In genomic region chr3:197687570-197687969, GRCh38 we compare ENCODE assay signal across 22 cellular contexts. TPM values are rescaled to one million over a fixed set of nuclear protein-coding genes. Genes with fewer than 3 reads are reported as not detected.
DNase-seq lines count a peak whose midpoint lies in the region; ATAC-seq and TF ChIP-seq lines count a peak whose summit lies in the region.
"Had no signal": no experiment of that assay in that cellular context is flagged by ENCODE, and none has a peak within 500 bp of the region (broad histone marks: within the 10 kb centered on the region; RNA-seq: fewer than 3 reads in every experiment).

No MANE protein-coding gene starts in this region.

- DNase-seq in NCI-H2107 treated with DMSO at 0.1 percent for 48 hours (lab: John Stamatoyannopoulos, UW; ENCODE audit: unreplicated experiment) (peak; percentile 36), NCI-H2107 (lab: John Stamatoyannopoulos, UW) (no peak), NCI-H510A (lab: John Stamatoyannopoulos, UW) (peak; percentile 70), left ventricle myocardium inferior (peak; percentile 20), progenitor cell of endocrine pancreas (ENCODE audit: low spot score, unreplicated experiment) (no peak), putamen (ENCODE audit: low spot score) (no peak)
- DNase-seq: CD8-positive, alpha-beta memory T cell; DMS 273 treated with DMSO at 0.1 percent for 48 hours; DMS79; EL; GDM1; NCI-H1092; NCI-H1436; NCI-H187 treated with DMSO at 0.1 percent for 48 hours; NCI-H446; PC-9; SHP77 had no signal

- H3K27ac ChIP-seq in left ventricle myocardium inferior (replicated peaks): no peak overlapping the region
- H3K27ac ChIP-seq: 22Rv1, C4-2B, PC-9 had no signal

- H3K4me3 ChIP-seq in left ventricle myocardium inferior: no peak overlapping the region
- H3K4me3 ChIP-seq: PC-9 had no signal

- H3K36me3 ChIP-seq in left ventricle myocardium inferior: peaks cover 71% of the 10 kb centered on the region

- H3K4me1 ChIP-seq in left ventricle myocardium inferior: peaks cover 17% of the 10 kb centered on the region

- no peaks in the 10 kb centered on the region for H3K4me1 Mint-ChIP-seq in progenitor cell of endocrine pancreas (ENCODE audit: low read depth)
- H3K4me1 Mint-ChIP-seq: CD8-positive, alpha-beta memory T cell had no signal

- H3K4me3 Mint-ChIP-seq in progenitor cell of endocrine pancreas (ENCODE audit: low read depth): no peak overlapping the region
- H3K4me3 Mint-ChIP-seq: B cell; CD8-positive, alpha-beta memory T cell had no signal

- no peaks in the 10 kb centered on the region for H3K27me3 ChIP-seq in left ventricle myocardium inferior (ENCODE audit: low read depth)

- peaks cover 11% of the 10 kb centered on the region for H3K36me3 Mint-ChIP-seq in progenitor cell of endocrine pancreas (ENCODE audit: insufficient read depth)

- H3K27me3 Mint-ChIP-seq in progenitor cell of endocrine pancreas: no peaks in the 10 kb centered on the region
- H3K27me3 Mint-ChIP-seq: B cell; CD8-positive, alpha-beta memory T cell had no signal

- TF ChIP-seq CTCF in left ventricle myocardium inferior (IDR thresholded peaks at IDR 0.05; ENCODE audit: borderline replicate concordance): no peak
- no peak for TF ChIP-seq CTCF in progenitor cell of endocrine pancreas (IDR thresholded peaks at IDR 0.05; ENCODE audit: unreplicated experiment)

- peak overlapping the region; percentile 29 for H3K27ac Mint-ChIP-seq in progenitor cell of endocrine pancreas
- H3K27ac Mint-ChIP-seq: B cell had no signal

- no peaks in the 10 kb centered on the region for H3K9me3 Mint-ChIP-seq in progenitor cell of endocrine pancreas (ENCODE audit: low read depth)
- H3K9me3 Mint-ChIP-seq: CD8-positive, alpha-beta memory T cell had no signal

- intact Hi-C loops in left ventricle myocardium inferior (cut with micrococcal nuclease): no loop called here

- ATAC-seq in GM19351 (IDR thresholded peaks at IDR 0.05; ENCODE audit: unreplicated experiment) (no peak), HG03442 (IDR thresholded peaks at IDR 0.05; ENCODE audit: unreplicated experiment) (no peak)

- no peaks in the 10 kb centered on the region for H3K9me3 ChIP-seq in left ventricle myocardium inferior (replicated peaks)

RNA-seq across cellular contexts. Expression of gene RUBCN, which starts 49.1 kb away (rescaled TPM):
- total RNA-seq in left ventricle myocardium inferior (23.3 TPM), progenitor cell of endocrine pancreas (29.0 and 30.4 TPM in 2 replicates)

Comparison
In these comparisons a context has a peak if more than half of its experiments do, and no peak if none do; other contexts are left out.
1. DNase-seq: peak in NCI-H2107 treated with DMSO at 0.1 percent for 48 hours (single experiment), NCI-H510A (single experiment) and left ventricle myocardium inferior (single experiment); none in NCI-H2107 (single experiment), progenitor cell of endocrine pancreas (single experiment) and putamen (single experiment).